In the genomic region with DNA sequence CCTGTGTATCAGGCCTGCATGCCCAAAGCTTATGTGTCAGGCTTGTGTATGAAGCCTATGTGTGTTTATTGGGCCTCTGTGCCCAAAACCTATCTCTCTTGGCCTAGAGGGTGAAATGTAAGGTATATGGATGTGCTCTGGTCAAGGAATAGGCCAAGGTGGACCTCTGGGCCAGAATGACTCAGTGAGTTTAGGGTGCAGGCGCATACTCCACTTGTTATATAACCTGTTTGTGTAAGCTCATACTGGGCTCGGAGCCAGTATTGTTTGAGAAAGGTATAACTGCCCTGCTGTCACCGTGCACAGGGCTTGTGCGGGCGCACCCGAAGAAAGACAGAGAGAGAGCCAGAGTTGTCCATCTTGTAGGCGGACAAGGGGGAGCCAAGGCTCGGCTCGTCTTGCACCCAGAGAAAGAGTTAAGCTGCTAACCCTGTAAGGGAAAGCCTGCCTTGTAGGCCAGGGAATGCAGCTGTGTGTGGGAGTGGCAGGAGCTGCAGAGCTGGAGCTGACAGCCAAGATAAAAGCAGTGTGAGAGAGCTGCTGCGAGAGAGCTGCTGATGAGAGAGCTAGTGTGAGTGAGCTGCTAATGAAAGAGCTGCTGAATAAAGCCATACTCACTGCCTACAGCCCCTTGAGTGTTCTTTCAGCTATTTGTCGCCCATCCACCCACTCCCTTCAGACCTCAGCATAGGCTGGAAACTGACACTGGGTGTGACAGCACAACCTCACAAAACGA, we compare ENCODE assay signal across 13 cellular contexts. TPM values are rescaled to one million over a fixed set of nuclear protein-coding genes. Genes with fewer than 3 reads are reported as not detected.
A peak's percentile ranks its signal among the peaks of the same experiment; 100 is the strongest.
DNase-seq lines count a peak whose midpoint lies in the region; ATAC-seq and TF ChIP-seq lines count a peak whose summit lies in the region.
"Had no signal": no experiment of that assay in that cellular context is flagged by ENCODE, and none has a peak within 500 bp of the region (broad histone marks: within the 10 kb centered on the region; RNA-seq: fewer than 3 reads in every experiment).

No MANE protein-coding gene starts in this region.

- H3K36me3 ChIP-seq in vagina: no peaks in the 10 kb centered on the region

- no peak overlapping the region for H3K4me3 ChIP-seq in vagina
- H3K4me3 ChIP-seq: SK-N-MC had no signal

- H3K27ac Mint-ChIP-seq in activated naive CD4-positive, alpha-beta T cell treated with anti-CD3 and anti-CD28 coated beads for 36 hours: peak overlapping the region; percentile 20
- no peak overlapping the region for H3K27ac Mint-ChIP-seq in activated naive CD4-positive, alpha-beta T cell treated with anti-CD3 and anti-CD28 coated beads, Interleukin-2, amount 10 ng/mL, durations not matched to agents 7 days and 5 days
- H3K27ac Mint-ChIP-seq in dendritic cell treated with granulocyte-macrophage colony-stimulating factor and Interleukin-4, amounts not matched to agents 40 ng/mL and 50 ng/mL, for 4 days: peak overlapping the region; percentile 86
- H3K27ac Mint-ChIP-seq: type B pancreatic cell had no signal

- H3K27me3 Mint-ChIP-seq in activated naive CD4-positive, alpha-beta T cell treated with anti-CD3 and anti-CD28 coated beads for 36 hours (ENCODE audit: low read depth): no peaks in the 10 kb centered on the region
- peaks cover 3% of the 10 kb centered on the region for H3K27me3 Mint-ChIP-seq in activated naive CD4-positive, alpha-beta T cell treated with anti-CD3 and anti-CD28 coated beads, Interleukin-2, amount 10 ng/mL, durations not matched to agents 7 days and 5 days
- no peaks in the 10 kb centered on the region for H3K27me3 Mint-ChIP-seq in dendritic cell treated with granulocyte-macrophage colony-stimulating factor and Interleukin-4, amounts not matched to agents 40 ng/mL and 50 ng/mL, for 4 days
- H3K27me3 Mint-ChIP-seq: natural killer cell treated with Interleukin-12 subunit alpha and Interleukin-12 subunit beta and Interleukin-15 and Interleukin-18, amount 100 ng/mL, for 72 hours; type B pancreatic cell had no signal

- no peaks in the 10 kb centered on the region for H3K27me3 ChIP-seq in vagina

- intact Hi-C loops in activated naive CD4-positive, alpha-beta T cell treated with anti-CD3 and anti-CD28 coated beads for 36 hours (cut with micrococcal nuclease): no loop called here
- intact Hi-C loops in dendritic cell treated with granulocyte-macrophage colony-stimulating factor and Interleukin-4, amounts not matched to agents 40 ng/mL and 50 ng/mL, for 4 days (cut with micrococcal nuclease): no loop called here
- intact Hi-C loops in vagina (cut with DNase I): no loop called here

- no peak for DNase-seq in activated naive CD4-positive, alpha-beta T cell treated with anti-CD3 and anti-CD28 coated beads for 36 hours
- DNase-seq in activated naive CD4-positive, alpha-beta T cell treated with anti-CD3 and anti-CD28 coated beads, Interleukin-2, amount 10 ng/mL, durations not matched to agents 7 days and 5 days: no peak
- DNase-seq in middle frontal gyrus (ENCODE audit: extremely low spot score, low spot score) (peak; percentile 70), vagina (ENCODE audit: extremely low spot score in 2 of 2) (no peak), NCI-H748 (lab: John Stamatoyannopoulos, UW; ENCODE audit: unreplicated experiment) (no peak), NCI-H82 (lab: John Stamatoyannopoulos, UW) (no peak)
- DNase-seq: ACHN had no signal

- H3K4me3 Mint-ChIP-seq in activated naive CD4-positive, alpha-beta T cell treated with anti-CD3 and anti-CD28 coated beads for 36 hours: no peak overlapping the region
- no peak overlapping the region for H3K4me3 Mint-ChIP-seq in activated naive CD4-positive, alpha-beta T cell treated with anti-CD3 and anti-CD28 coated beads, Interleukin-2, amount 10 ng/mL, durations not matched to agents 7 days and 5 days
- H3K4me3 Mint-ChIP-seq in dendritic cell treated with granulocyte-macrophage colony-stimulating factor and Interleukin-4, amounts not matched to agents 40 ng/mL and 50 ng/mL, for 4 days: no peak overlapping the region
- H3K4me3 Mint-ChIP-seq: natural killer cell treated with Interleukin-12 subunit alpha and Interleukin-12 subunit beta and Interleukin-15 and Interleukin-18, amount 100 ng/mL, for 72 hours; type B pancreatic cell had no signal

- CTCF ChIA-PET in activated naive CD4-positive, alpha-beta T cell treated with anti-CD3 and anti-CD28 coated beads for 36 hours (lab: Charles Lee): interaction anchor here (2.4 kb wide), 1 partner anchor 109 kb away, joined by 14 read pairs; no protein-coding TSS in a partner anchor
- CTCF ChIA-PET in activated naive CD4-positive, alpha-beta T cell treated with anti-CD3 and anti-CD28 coated beads, Interleukin-2, amount 10 ng/mL, durations not matched to agents 7 days and 5 days (lab: Charles Lee): interaction anchor here (1.1 to 1.5 kb wide), 3 partner anchors 44 to 109 kb away, joined by 3 to 6 read pairs (median 4); no protein-coding TSS in a partner anchor

- H3K36me3 Mint-ChIP-seq in activated naive CD4-positive, alpha-beta T cell treated with anti-CD3 and anti-CD28 coated beads for 36 hours (ENCODE audit: low read depth): no peaks in the 10 kb centered on the region
- H3K36me3 Mint-ChIP-seq in activated naive CD4-positive, alpha-beta T cell treated with anti-CD3 and anti-CD28 coated beads, Interleukin-2, amount 10 ng/mL, durations not matched to agents 7 days and 5 days: no peaks in the 10 kb centered on the region
- H3K36me3 Mint-ChIP-seq in dendritic cell treated with granulocyte-macrophage colony-stimulating factor and Interleukin-4, amounts not matched to agents 40 ng/mL and 50 ng/mL, for 4 days (ENCODE audit: low read depth): no peaks in the 10 kb centered on the region
- H3K36me3 Mint-ChIP-seq: natural killer cell treated with Interleukin-12 subunit alpha and Interleukin-12 subunit beta and Interleukin-15 and Interleukin-18, amount 100 ng/mL, for 72 hours had no signal

- ATAC-seq in HG03097 (IDR thresholded peaks at IDR 0.05; ENCODE audit: low FRiP score, unreplicated experiment): no peak
- ATAC-seq: natural killer cell treated with Interleukin-12 subunit alpha and Interleukin-12 subunit beta and Interleukin-15 and Interleukin-18, amount 100 ng/mL, for 72 hours had no signal

- no peaks in the 10 kb centered on the region for H3K4me1 ChIP-seq in vagina

- H3K9me3 ChIP-seq in vagina: no peaks in the 10 kb centered on the region

- TF ChIP-seq POLR2A in vagina (IDR thresholded peaks at IDR 0.05): no peak

- peaks cover 3% of the 10 kb centered on the region for H3K4me1 Mint-ChIP-seq in activated naive CD4-positive, alpha-beta T cell treated with anti-CD3 and anti-CD28 coated beads for 36 hours (ENCODE audit: low read depth)
- peaks cover 15% of the 10 kb centered on the region for H3K4me1 Mint-ChIP-seq in activated naive CD4-positive, alpha-beta T cell treated with anti-CD3 and anti-CD28 coated beads, Interleukin-2, amount 10 ng/mL, durations not matched to agents 7 days and 5 days
- peaks cover 21% of the 10 kb centered on the region for H3K4me1 Mint-ChIP-seq in dendritic cell treated with granulocyte-macrophage colony-stimulating factor and Interleukin-4, amounts not matched to agents 40 ng/mL and 50 ng/mL, for 4 days (ENCODE audit: low read depth)

- peak overlapping the region; percentile 52 for H3K27ac ChIP-seq in vagina
- H3K27ac ChIP-seq: SK-N-MC had no signal

- no peaks in the 10 kb centered on the region for H3K9me3 Mint-ChIP-seq in activated naive CD4-positive, alpha-beta T cell treated with anti-CD3 and anti-CD28 coated beads for 36 hours
- no peaks in the 10 kb centered on the region for H3K9me3 Mint-ChIP-seq in activated naive CD4-positive, alpha-beta T cell treated with anti-CD3 and anti-CD28 coated beads, Interleukin-2, amount 10 ng/mL, durations not matched to agents 7 days and 5 days
- H3K9me3 Mint-ChIP-seq in dendritic cell treated with granulocyte-macrophage colony-stimulating factor and Interleukin-4, amounts not matched to agents 40 ng/mL and 50 ng/mL, for 4 days: no peaks in the 10 kb centered on the region
- H3K9me3 Mint-ChIP-seq: natural killer cell treated with Interleukin-12 subunit alpha and Interleukin-12 subunit beta and Interleukin-15 and Interleukin-18, amount 100 ng/mL, for 72 hours; type B pancreatic cell had no signal

- TF ChIP-seq CTCF in vagina (IDR thresholded peaks at IDR 0.05): no peak

RNA-seq across cellular contexts. Expression of gene N4BP2L1, which starts 43.4 kb away (rescaled TPM):
- total RNA-seq in activated naive CD4-positive, alpha-beta T cell treated with anti-CD3 and anti-CD28 coated beads for 36 hours: 10 to 100 TPM; 22.6 TPM
- total RNA-seq in vagina: 19.2 TPM
- total RNA-seq: HT-29 had no signal
